In the genomic region with DNA sequence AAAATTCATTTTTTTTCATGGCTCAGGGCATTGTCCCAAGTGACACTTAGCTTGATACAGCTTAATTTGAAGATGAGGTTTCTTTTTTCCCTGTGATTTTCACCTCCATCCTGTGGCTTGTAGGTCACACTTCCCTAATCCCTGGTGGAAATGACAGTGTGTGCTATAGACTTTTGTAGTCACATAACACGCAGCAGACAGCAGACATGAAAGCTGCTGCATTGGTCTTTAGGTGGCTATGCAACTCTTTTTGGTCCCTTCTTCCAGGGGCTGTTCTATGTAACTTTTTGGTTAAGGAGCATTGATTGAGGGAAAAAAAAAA, we compare ENCODE assay signal across 23 cellular contexts. TPM values are rescaled to one million over a fixed set of nuclear protein-coding genes. Genes with fewer than 3 reads are reported as not detected.
A peak's percentile ranks its signal among the peaks of the same experiment; 100 is the strongest.
DNase-seq lines count a peak whose midpoint lies in the region; ATAC-seq and TF ChIP-seq lines count a peak whose summit lies in the region.
"Had no signal": no experiment of that assay in that cellular context is flagged by ENCODE, and none has a peak within 500 bp of the region (broad histone marks: within the 10 kb centered on the region; RNA-seq: fewer than 3 reads in every experiment).

No MANE protein-coding gene starts in this region.

- H3K27me3 ChIP-seq in GM06990 (replicated peaks; ENCODE audit: control insufficient read depth, insufficient read depth, low read length), result no peaks in the 10 kb centered on the region
- H3K27me3 ChIP-seq in Karpas-422 (ENCODE audit: low read length), result no peaks in the 10 kb centered on the region
- H3K27me3 ChIP-seq in foreskin keratinocyte, result no peaks in the 10 kb centered on the region
- H3K27me3 ChIP-seq: gastroesophageal sphincter had no signal

- peaks cover 21% of the 10 kb centered on the region for H3K4me1 Mint-ChIP-seq in progenitor cell of endocrine pancreas (ENCODE audit: low read depth)
- H3K4me1 Mint-ChIP-seq in natural killer cell, result peaks cover 0 to 14% of the 10 kb centered on the region in 2 donors
- H3K4me1 Mint-ChIP-seq: activated CD4-positive, alpha-beta T cell treated with anti-CD3 and anti-CD28 coated beads, Interleukin-2, amount 10 ng/mL, durations not matched to agents 7 days and 5 days; activated naive CD8-positive, alpha-beta T cell treated with anti-CD3 and anti-CD28 coated beads for 36 hours had no signal

- H3K4me3 ChIP-seq in GM06990 (replicated peaks; ENCODE audit: low read depth, low read length), result no peak overlapping the region
- H3K4me3 ChIP-seq in Karpas-422 (ENCODE audit: low read length), result no peak overlapping the region
- H3K4me3 ChIP-seq: gastroesophageal sphincter, SK-N-MC had no signal

- ATAC-seq in foreskin keratinocyte (no peak), HG02588 (IDR thresholded peaks at IDR 0.05; ENCODE audit: unreplicated experiment) (no peak), natural killer cell (no peak)
- ATAC-seq: gastroesophageal sphincter; naive thymus-derived CD4-positive, alpha-beta T cell had no signal

- H3K9me2 ChIP-seq in Karpas-422 (replicated peaks; ENCODE audit: insufficient read depth, low read length), result no peaks in the 10 kb centered on the region

- H3K27ac ChIP-seq in Karpas-422 (ENCODE audit: low read length) (peak overlapping the region; percentile 100), foreskin keratinocyte (peak overlapping the region; percentile 49)
- H3K27ac ChIP-seq: gastroesophageal sphincter, SK-N-MC had no signal

- H3K9ac ChIP-seq in Karpas-422 (ENCODE audit: low read length), result no peak overlapping the region

- no peaks in the 10 kb centered on the region for H4K20me1 ChIP-seq in Karpas-422 (ENCODE audit: insufficient read depth, low read depth, low read length)

- H2AFZ ChIP-seq in Karpas-422 (ENCODE audit: low read length), result no peak overlapping the region

- no peaks in the 10 kb centered on the region for H3K9me3 Mint-ChIP-seq in progenitor cell of endocrine pancreas (ENCODE audit: low read depth)
- H3K9me3 Mint-ChIP-seq in natural killer cell, result no peaks in the 10 kb centered on the region
- H3K9me3 Mint-ChIP-seq: activated CD4-positive, alpha-beta T cell treated with anti-CD3 and anti-CD28 coated beads, Interleukin-2, amount 10 ng/mL, durations not matched to agents 7 days and 5 days; activated naive CD8-positive, alpha-beta T cell treated with anti-CD3 and anti-CD28 coated beads for 36 hours; activated T-helper 17 cell treated with anti-CD3 and anti-CD28 coated beads, Interleukin-2, amount 50 U/mL, for 72 hours; naive thymus-derived CD4-positive, alpha-beta T cell had no signal

- peaks cover 75% of the 10 kb centered on the region for H3K79me2 ChIP-seq in Karpas-422 (ENCODE audit: low read length)

- no peaks in the 10 kb centered on the region for H3K27me3 Mint-ChIP-seq in progenitor cell of endocrine pancreas
- no peaks in the 10 kb centered on the region for H3K27me3 Mint-ChIP-seq in natural killer cell (ENCODE audit: low read depth in 2 of 2)
- H3K27me3 Mint-ChIP-seq: activated CD4-positive, alpha-beta T cell treated with anti-CD3 and anti-CD28 coated beads, Interleukin-2, amount 10 ng/mL, durations not matched to agents 7 days and 5 days; activated naive CD8-positive, alpha-beta T cell treated with anti-CD3 and anti-CD28 coated beads for 36 hours; activated T-helper 17 cell treated with anti-CD3 and anti-CD28 coated beads, Interleukin-2, amount 50 U/mL, for 72 hours; naive thymus-derived CD4-positive, alpha-beta T cell had no signal

- H3K4me3 Mint-ChIP-seq in progenitor cell of endocrine pancreas (ENCODE audit: low read depth), result no peak overlapping the region
- H3K4me3 Mint-ChIP-seq in natural killer cell, result no peak overlapping the region
- H3K4me3 Mint-ChIP-seq: activated CD4-positive, alpha-beta T cell treated with anti-CD3 and anti-CD28 coated beads, Interleukin-2, amount 10 ng/mL, durations not matched to agents 7 days and 5 days; activated naive CD8-positive, alpha-beta T cell treated with anti-CD3 and anti-CD28 coated beads for 36 hours; activated T-helper 17 cell treated with anti-CD3 and anti-CD28 coated beads, Interleukin-2, amount 50 U/mL, for 72 hours; naive thymus-derived CD4-positive, alpha-beta T cell had no signal

- intact Hi-C loops in natural killer cell (cut with micrococcal nuclease), result no loop called here

- H3K27ac Mint-ChIP-seq in progenitor cell of endocrine pancreas (peak overlapping the region; percentile 78), natural killer cell (no peak overlapping the region)
- H3K27ac Mint-ChIP-seq: activated CD4-positive, alpha-beta T cell treated with anti-CD3 and anti-CD28 coated beads, Interleukin-2, amount 10 ng/mL, durations not matched to agents 7 days and 5 days; activated naive CD8-positive, alpha-beta T cell treated with anti-CD3 and anti-CD28 coated beads for 36 hours; naive thymus-derived CD4-positive, alpha-beta T cell had no signal

- no peak overlapping the region for H3K4me2 ChIP-seq in Karpas-422 (ENCODE audit: low read depth, low read length, poor library complexity, severe bottlenecking)

- peaks cover 8% of the 10 kb centered on the region for H3K36me3 ChIP-seq in GM06990 (ENCODE audit: control insufficient read depth, insufficient read depth, low read length)
- H3K36me3 ChIP-seq in Karpas-422 (ENCODE audit: insufficient read depth, low read length), result 0 out of 2 replicates have a peak, but pooled peaks cover 13% of the 10 kb centered on the region

- H3K4me1 ChIP-seq in Karpas-422 (ENCODE audit: low read length) (peaks cover 47% of the 10 kb centered on the region), foreskin keratinocyte (peaks cover 19% of the 10 kb centered on the region)

- no peaks in the 10 kb centered on the region for H3K9me3 ChIP-seq in Karpas-422 (ENCODE audit: low read length)
- H3K9me3 ChIP-seq: gastroesophageal sphincter had no signal

- TF ChIP-seq CTCF in GM06990 (IDR thresholded peaks at IDR 0.05; ENCODE audit: insufficient read depth, low read length, poor library complexity, severe bottlenecking), result no peak
- no peak for TF ChIP-seq CTCF in foreskin keratinocyte (conservative IDR thresholded peaks at IDR 0.05)
- TF ChIP-seq CTCF in progenitor cell of endocrine pancreas (IDR thresholded peaks at IDR 0.05; ENCODE audit: unreplicated experiment), result no peak
- TF ChIP-seq CTCF in natural killer cell (IDR thresholded peaks at IDR 0.05), result no peak

- DNase-seq in GM06990 (ENCODE audit: extremely low read depth, insufficient read length), result peak; percentile 34
- DNase-seq in Karpas-422, result no peak
- no peak for DNase-seq in foreskin keratinocyte
- DNase-seq in progenitor cell of endocrine pancreas (ENCODE audit: low spot score, unreplicated experiment), result no peak
- DNase-seq in NK-92 (lab: John Stamatoyannopoulos, UW; ENCODE audit: unreplicated experiment), result no peak
- no peak for DNase-seq in GM03348 (ENCODE audit: low spot score)
- no peak for DNase-seq in natural killer cell
- DNase-seq: activated CD4-positive, alpha-beta T cell treated with anti-CD3 and anti-CD28 coated beads, Interleukin-2, amount 10 ng/mL, durations not matched to agents 7 days and 5 days; activated CD8-positive, alpha-beta memory T cell treated with anti-CD3 and anti-CD28 coated beads, Interleukin-2, amount 50 U/mL, for 4 hours; activated naive CD8-positive, alpha-beta T cell treated with anti-CD3 and anti-CD28 coated beads for 36 hours; kidney; naive thymus-derived CD4-positive, alpha-beta T cell; NCI-H1105 treated with DMSO at 0.1 percent for 48 hours; NCI-H2107; NCI-H446 treated with DMSO at 0.1 percent for 48 hours; NK-92 treated with Interleukin-12 subunit alpha and Interleukin-12 subunit beta, amount 100 ng/mL, for 24 hours; right cardiac atrium; RPMI8226; T-helper 2 cell had no signal

- H3K36me3 Mint-ChIP-seq in progenitor cell of endocrine pancreas (ENCODE audit: insufficient read depth) (peaks cover 6% of the 10 kb centered on the region), natural killer cell (no peaks in the 10 kb centered on the region)

RNA-seq across cellular contexts. Expression of gene TRAK1, which starts 38.8 kb away (rescaled TPM):
- total RNA-seq in Karpas-422 (2014; rRNA removed; shearing (Covaris generic); ENCODE audit: low replicate concordance), result 72.8 and 115 TPM in 2 replicates
- total RNA-seq in foreskin keratinocyte, result 39.9 and 40.4 TPM in 2 replicates
- 15.5 and 16.0 TPM in 2 replicates for polyA plus RNA-seq in foreskin keratinocyte
- total RNA-seq in progenitor cell of endocrine pancreas, result 53.8 and 55.5 TPM in 2 replicates
- total RNA-seq in natural killer cell, result 10 to 100 TPM; 30.7 to 31.8 (median 31.8) TPM
